ENCODE assay signal across 8 cellular contexts in the genomic region with DNA sequence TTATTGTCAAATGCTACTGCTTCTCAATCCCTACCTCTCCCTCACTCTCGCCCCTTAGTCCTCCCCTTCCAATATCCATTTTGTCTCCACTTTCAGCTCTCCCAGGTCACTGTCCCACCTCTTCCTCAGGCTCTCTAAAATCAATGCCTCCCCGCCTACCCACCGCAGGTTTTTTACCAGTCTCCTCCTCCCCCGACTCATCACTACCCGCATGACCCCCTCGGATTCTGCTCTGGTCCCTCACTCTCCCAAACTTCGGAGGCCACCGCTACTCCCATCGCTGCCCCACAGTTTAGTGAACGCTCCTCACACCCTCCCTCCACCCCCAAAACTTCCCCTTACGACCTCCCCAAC. TPM values are rescaled to one million over a fixed set of nuclear protein-coding genes. Genes with fewer than 3 reads are reported as not detected.
DNase-seq lines count a peak whose midpoint lies in the region; ATAC-seq, FAIRE-seq and TF ChIP-seq lines count a peak whose summit lies in the region.

No MANE protein-coding gene starts in this region.

- in situ Hi-C loops in K562 (cut with MboI) = no loop called here

- 0% methylated on average over 5 of the region's 11 CpGs for WGBS in K562 (ENCODE audit: insufficient coverage, low coverage, missing lambda C conversion rate)

- H2AFZ ChIP-seq in K562 (ENCODE audit: low read depth, low read length) = peak overlapping the region; percentile 81

- intact Hi-C loops in A673 (cut with micrococcal nuclease; ENCODE audit: unreplicated experiment) = loop anchor here (10.0 kb wide), 1 partner anchor 349 kb away; the partner anchor contains the start of gene GOSR1
- intact Hi-C loops in K562 (cut with micrococcal nuclease) = loop anchor here (10.0 kb wide), 2 partner anchors 89 to 521 kb away; no protein-coding TSS in a partner anchor

- H3K36me3 ChIP-seq in A673 (ENCODE audit: insufficient read depth, low read length, poor library complexity, severe bottlenecking) (no peaks in the 10 kb centered on the region), K562 (ENCODE audit: control insufficient read depth, insufficient read depth, low read length) (peaks cover 22% of the 10 kb centered on the region; the same call in 2 of the 3 replicates)

- peak overlapping the region; percentile 85 to 95 for H3K9ac ChIP-seq in K562 (ENCODE audit: insufficient read depth in 1 of 2, low read depth in 2 of 2, low read length in 2 of 2)

- CTCF ChIA-PET in A673 (lab: Charles Lee) = interaction anchor here (0.9 kb wide), 1 partner anchor 390 kb away, joined by 4 read pairs; no protein-coding TSS in a partner anchor
- CTCF ChIA-PET in K562 (lab: Yijun Ruan, JAX; ENCODE audit: low intra/inter-chr PET ratio) = no interaction called here

- no peak for FAIRE-seq in K562 (lab: Jason Lieb, UNC)

- H3K4me3 ChIP-seq in A673 (ENCODE audit: low read depth, low read length, poor library complexity, severe bottlenecking) (peak overlapping the region; percentile 85), K562 (peak overlapping the region; percentile 99)

- POLR2A ChIA-PET in A673 (lab: Charles Lee; ENCODE audit: low non-redundant PET) (no interaction called here), K562 (lab: Yijun Ruan, JAX) (interaction anchor here (0.6 to 2.8 kb wide), 5 partner anchors 10 to 689 kb away, joined by 3 to 18 read pairs (median 3); no protein-coding TSS in a partner anchor)

- ATAC-seq in GM18502 (IDR thresholded peaks at IDR 0.05; ENCODE audit: poor library complexity, unreplicated experiment) (peak; percentile 22), K562 (peak; percentile 17), GM18868 (IDR thresholded peaks at IDR 0.05; ENCODE audit: unreplicated experiment) (no peak)
- peak in 1 of 2 donors; percentile 18 for ATAC-seq in stimulated activated naive B cell treated with anti-CD40 and anti-IgM and Interleukin-4, amounts not matched to agents 10 μg/mL and 1 μg/mL and 100 μg/mL, for 72 hours (replicated peaks)

- DNase-seq in A673 (ENCODE audit: low spot score) = peak; percentile 5
- peak; percentile 36 for DNase-seq in NCI-H748 treated with DMSO at 0.1 percent for 48 hours (lab: John Stamatoyannopoulos, UW)
- DNase-seq in K562 (ENCODE audit: extremely low read depth in 1 of 4, low spot score in 3 of 4) = peak; percentile 37 to 52 (median 52)
- DNase-seq in iPS-NIHi7 (ENCODE audit: extremely low spot score) = peak; percentile 67
- peak; percentile 17 for DNase-seq in stimulated activated naive B cell treated with anti-CD40 and anti-IgM and Interleukin-4, amounts not matched to agents 10 μg/mL and 1 μg/mL and 100 μg/mL, for 72 hours
- no peak for DNase-seq in GF-D8 (lab: John Stamatoyannopoulos, UW)

- H3K27ac Mint-ChIP-seq in stimulated activated naive B cell treated with anti-CD40 and anti-IgM and Interleukin-4, amounts not matched to agents 10 μg/mL and 1 μg/mL and 100 μg/mL, for 72 hours = peak overlapping the region; percentile 94

- peaks cover 6% of the 10 kb centered on the region; the same call in 1 of the 2 replicates for H4K20me1 ChIP-seq in K562 (replicated peaks; ENCODE audit: control insufficient read depth, insufficient read depth, low read length)

- no TSS peak for BruUV-seq in A673 (replicated peaks; lab: Mats Ljungman, UMichigan)
- BruUV-seq in K562 (replicated peaks; lab: Mats Ljungman, UMichigan) = no TSS peak

- no peaks in the 10 kb centered on the region for H3K9me1 ChIP-seq in K562 (ENCODE audit: control insufficient read depth, insufficient read depth, low read length)

- TF ChIP-seq CTCF in A673 (conservative IDR thresholded peaks at IDR 0.05; ENCODE audit: low read depth, low read length) = no peak
- no peak for TF ChIP-seq CTCF in K562 (IDR thresholded peaks at IDR 0.05 in 2 of 3, conservative IDR thresholded peaks at IDR 0.05 in 1 of 3; ENCODE audit: insufficient read depth in 2 of 3, low read depth in 1 of 3, low read length in 3 of 3)

- H3K27ac ChIP-seq in A673 (ENCODE audit: low read depth, low read length, poor library complexity, severe bottlenecking) (peak overlapping the region; percentile 84), K562 (ENCODE audit: extremely low read depth, low read depth, low read length) (peak overlapping the region; percentile 87)

- no peaks in the 10 kb centered on the region for H3K27me3 ChIP-seq in A673 (replicated peaks; ENCODE audit: insufficient read depth, low read depth, low read length, poor library complexity)
- H3K27me3 ChIP-seq in K562 (ENCODE audit: control insufficient read depth in 2 of 2, insufficient read depth in 2 of 2, low read length in 2 of 2) = no peaks in the 10 kb centered on the region

- peaks cover 59% of the 10 kb centered on the region for H3K79me2 ChIP-seq in K562 (ENCODE audit: control insufficient read depth, insufficient read depth, low read length)

- H3K4me1 Mint-ChIP-seq in stimulated activated naive B cell treated with anti-CD40 and anti-IgM and Interleukin-4, amounts not matched to agents 10 μg/mL and 1 μg/mL and 100 μg/mL, for 72 hours = peaks cover 24 to 46% of the 10 kb centered on the region in 2 donors

- no peaks in the 10 kb centered on the region for H3K9me3 Mint-ChIP-seq in stimulated activated naive B cell treated with anti-CD40 and anti-IgM and Interleukin-4, amounts not matched to agents 10 μg/mL and 1 μg/mL and 100 μg/mL, for 72 hours

- no peaks in the 10 kb centered on the region for H3K9me3 ChIP-seq in A673 (ENCODE audit: low read depth, low read length, poor library complexity, severe bottlenecking)
- no peaks in the 10 kb centered on the region for H3K9me3 ChIP-seq in K562 (replicated peaks; ENCODE audit: control insufficient read depth, insufficient read depth, low read depth, low read length)

- peaks cover 2 to 11% of the 10 kb centered on the region in 2 donors for H3K36me3 Mint-ChIP-seq in stimulated activated naive B cell treated with anti-CD40 and anti-IgM and Interleukin-4, amounts not matched to agents 10 μg/mL and 1 μg/mL and 100 μg/mL, for 72 hours

- H3K4me2 ChIP-seq in K562 (ENCODE audit: insufficient read depth, low read length) = peak overlapping the region; percentile 84

- TF ChIP-seq RAD21 in K562 (CRISPR knock-in tag; conservative IDR thresholded peaks at IDR 0.05 in 1 of 2, IDR thresholded peaks at IDR 0.05 in 1 of 2) = no peak

- TF ChIP-seq POLR2A in K562 (conservative IDR thresholded peaks at IDR 0.05) = no peak

- H3K4me1 ChIP-seq in A673 (ENCODE audit: insufficient read depth, low read length, poor library complexity, severe bottlenecking) (peaks cover 6% of the 10 kb centered on the region), K562 (replicated peaks in 1 of 2; ENCODE audit: control insufficient read depth in 2 of 2, insufficient read depth in 2 of 2, low read length in 2 of 2) (peaks cover 23 to 28% of the 10 kb centered on the region in 2 experiments)

- H3K4me3 Mint-ChIP-seq in stimulated activated naive B cell treated with anti-CD40 and anti-IgM and Interleukin-4, amounts not matched to agents 10 μg/mL and 1 μg/mL and 100 μg/mL, for 72 hours = peak overlapping the region; percentile 87 to 95

- H3K27me3 Mint-ChIP-seq in stimulated activated naive B cell treated with anti-CD40 and anti-IgM and Interleukin-4, amounts not matched to agents 10 μg/mL and 1 μg/mL and 100 μg/mL, for 72 hours = no peaks in the 10 kb centered on the region

- no peak for TF ChIP-seq EP300 in K562 (IDR thresholded peaks at IDR 0.05; ENCODE audit: low read length)

TF ChIP-seq in K562, 482 proteins besides CTCF, POLR2A, EP300 and RAD21 (continues in another document):
- TF ChIP-seq RBM15 (IDR thresholded peaks at IDR 0.05; ENCODE audit: insufficient read depth, low read length) = no peak
- no peak for TF ChIP-seq NELFE (IDR thresholded peaks at IDR 0.05; ENCODE audit: insufficient read depth, insufficient read length)
- 0 out of 2 replicates have a peak, but pooled peaks have one; percentile 10 for TF ChIP-seq ZNF589 (CRISPR knock-in tag; IDR thresholded peaks at IDR 0.05; ENCODE audit: low read depth)

RNA-seq across cellular contexts. Expression of gene CRLF3, which starts 0.5 kb away (rescaled TPM):
- total RNA-seq in A673 (2021) = 14.9 and 17.9 TPM in 2 replicates
- total RNA-seq in K562 (2011; cell fraction: chromatin; rRNA removed; ENCODE audit: low replicate concordance) = 34.1 and 43.8 TPM in 2 replicates
- 18.8 and 19.0 TPM in 2 replicates for total RNA-seq in K562 (2011; cell fraction: nucleolus; rRNA removed)
- total RNA-seq in K562 (2011; cell fraction: nucleoplasm; rRNA removed) = 31.9 and 43.9 TPM in 2 replicates
- total RNA-seq in K562 (2014; rRNA removed) = 26.9 and 28.8 TPM in 2 replicates
- 45.2 and 47.0 TPM in 2 replicates for total RNA-seq in K562 (2014; rRNA removed; fragmentation: Illumina TruSeq; extraction: Trizol)
- 29.3 and 29.8 TPM in 2 replicates for total RNA-seq in K562 (2015; rRNA removed; fragmentation: Illumina TruSeq; extraction: Trizol)
- 31.8 and 33.5 TPM in 2 replicates for total RNA-seq in K562 (2021)
- polyA plus RNA-seq in K562 (2011; rRNA removed) = 28.7 and 55.9 TPM in 2 replicates
- polyA plus RNA-seq in K562 (2011; cell fraction: cytosol; rRNA removed) = 18.7 and 23.8 TPM in 2 replicates
- polyA plus RNA-seq in K562 (2011; cell fraction: nucleus; rRNA removed) = 9.4 and 10.4 TPM in 2 replicates
- 20.2 and 22.0 TPM in 2 replicates for polyA plus RNA-seq in K562 (2012)
- 33.1 and 39.7 TPM in 2 replicates for polyA plus RNA-seq in K562 (2014; fragmentation: Illumina TruSeq; extraction: Trizol)
- 10 to 100 TPM; 13.2 to 13.7 TPM for polyA plus RNA-seq in K562 (2014; fragmentation: Nextera tagmentation; extraction: Ambion mirVana)
- polyA plus RNA-seq in K562 (2014; rRNA removed) = 29.2 and 34.2 TPM in 2 replicates
- polyA minus RNA-seq in K562 (2011; rRNA and poly(A)+ RNA removed) = 40.6 and 62.6 TPM in 2 replicates
- polyA minus RNA-seq in K562 (2011; cell fraction: cytosol; rRNA and poly(A)+ RNA removed) = 18.3 and 31.2 TPM in 2 replicates
- polyA minus RNA-seq in K562 (2011; cell fraction: nucleus; rRNA and poly(A)+ RNA removed) = 5.9 and 7.4 TPM in 2 replicates

RNA-seq across cellular contexts. Expression of gene ATAD5, which starts 7.8 kb away (rescaled TPM):
- 17.4 and 19.0 TPM in 2 replicates for total RNA-seq in A673 (2021)
- 19.4 and 126 TPM in 2 replicates for total RNA-seq in K562 (2011; cell fraction: chromatin; rRNA removed; ENCODE audit: low replicate concordance)
- 14.5 and 23.6 TPM in 2 replicates for total RNA-seq in K562 (2011; cell fraction: nucleolus; rRNA removed)
- 27.3 and 32.6 TPM in 2 replicates for total RNA-seq in K562 (2011; cell fraction: nucleoplasm; rRNA removed)
- total RNA-seq in K562 (2014; rRNA removed) = 14.0 and 14.6 TPM in 2 replicates
- total RNA-seq in K562 (2014; rRNA removed; fragmentation: Illumina TruSeq; extraction: Trizol) = 19.5 and 23.3 TPM in 2 replicates
- 21.5 and 25.3 TPM in 2 replicates for total RNA-seq in K562 (2015; rRNA removed; fragmentation: Illumina TruSeq; extraction: Trizol)
- total RNA-seq in K562 (2021) = 23.7 and 23.8 TPM in 2 replicates
- 14.6 and 25.6 TPM in 2 replicates for polyA plus RNA-seq in K562 (2011; rRNA removed)
- 2.4 and 3.3 TPM in 2 replicates for polyA plus RNA-seq in K562 (2011; cell fraction: cytosol; rRNA removed)
- polyA plus RNA-seq in K562 (2011; cell fraction: nucleus; rRNA removed) = 20.3 and 22.2 TPM in 2 replicates
- 7.0 and 15.9 TPM in 2 replicates for polyA plus RNA-seq in K562 (2012)
- 15.9 and 17.6 TPM in 2 replicates for polyA plus RNA-seq in K562 (2014; fragmentation: Illumina TruSeq; extraction: Trizol)
- polyA plus RNA-seq in K562 (2014; fragmentation: Nextera tagmentation; extraction: Ambion mirVana) = 1 to 10 TPM; 4.6 to 4.9 TPM
- polyA plus RNA-seq in K562 (2014; rRNA removed) = 14.4 and 19.7 TPM in 2 replicates
- polyA minus RNA-seq in K562 (2011; rRNA and poly(A)+ RNA removed) = 23.9 and 29.7 TPM in 2 replicates
- 11.4 and 15.7 TPM in 2 replicates for polyA minus RNA-seq in K562 (2011; cell fraction: cytosol; rRNA and poly(A)+ RNA removed)
- polyA minus RNA-seq in K562 (2011; cell fraction: nucleus; rRNA and poly(A)+ RNA removed) = 35.0 and 45.2 TPM in 2 replicates
